22 cellular contexts compared by ENCODE assay signal in genomic region chr12:105876426-105876927, GRCh38.
DNase-seq lines count a peak whose midpoint lies in the region; ATAC-seq, FAIRE-seq and TF ChIP-seq lines count a peak whose summit lies in the region.
"Had no signal": no experiment of that assay in that cellular context is flagged by ENCODE, and none has a peak within 500 bp of the region (broad histone marks: within the 10 kb centered on the region; RNA-seq: fewer than 3 reads in every experiment).

No MANE protein-coding gene starts in this region.

- H3K27ac ChIP-seq in SK-N-SH (ENCODE audit: low read depth in 2 of 2, low read length in 1 of 2): no peak overlapping the region
- no peak overlapping the region for H3K27ac ChIP-seq in breast epithelium
- H3K27ac ChIP-seq: A549, BLaER1, Peyer's patch had no signal

- DNase-seq in SK-N-SH: no peak
- peak; percentile 46 for DNase-seq in RPMI8226
- no peak for DNase-seq in frontal cortex (ENCODE audit: low spot score in 2 of 2)
- DNase-seq in activated CD4-positive, alpha-beta T cell treated with anti-CD3 and anti-CD28 coated beads for 48 hours: no peak
- no peak for DNase-seq in breast epithelium (ENCODE audit: low spot score in 2 of 2)
- no peak for DNase-seq in stimulated activated naive CD4-positive, alpha-beta T cell (lab: John Stamatoyannopoulos, UW)
- DNase-seq: CD4-positive, alpha-beta memory T cell; DMS153; EL; NCI-H1105 treated with DMSO at 0.1 percent for 48 hours; NCI-H187; NCI-H446; NCI-H526 treated with DMSO at 0.1 percent for 48 hours; Peyer's patch; SHP77 had no signal

- peak; percentile 98 for FAIRE-seq in frontal cortex (lab: Jason Lieb, UNC)
- FAIRE-seq: GM12892, H54 had no signal

- no peaks in the 10 kb centered on the region for H3K79me2 ChIP-seq in SK-N-SH (ENCODE audit: insufficient read depth)

- no peaks in the 10 kb centered on the region for H4K20me1 ChIP-seq in SK-N-SH (ENCODE audit: insufficient read depth)
- H4K20me1 ChIP-seq: BLaER1 had no signal

- no peak overlapping the region for H3K9ac ChIP-seq in SK-N-SH
- H3K9ac ChIP-seq: BLaER1 had no signal

- 0 out of 2 replicates have a peak overlapping the region, but pooled peaks have one; percentile 41 for H2AFZ ChIP-seq in SK-N-SH (ENCODE audit: low read depth)

- H3K4me3 ChIP-seq in SK-N-SH (ENCODE audit: low read depth in 2 of 2, low read length in 1 of 2) (no peak overlapping the region), breast epithelium (no peak overlapping the region)
- H3K4me3 ChIP-seq: A549, BLaER1, K562, Peyer's patch had no signal

- no peaks in the 10 kb centered on the region for H3K4me1 ChIP-seq in SK-N-SH (ENCODE audit: control insufficient read depth in 1 of 2, insufficient read depth in 2 of 2, low read depth in 1 of 2, low read length in 1 of 2)
- H3K4me1 ChIP-seq in breast epithelium: no peaks in the 10 kb centered on the region
- H3K4me1 ChIP-seq: A549, BLaER1, Peyer's patch had no signal

- no peak overlapping the region for H3K4me2 ChIP-seq in SK-N-SH
- H3K4me2 ChIP-seq: A549, BLaER1 had no signal

- no peak for TF ChIP-seq RAD21 in SK-N-SH (IDR thresholded peaks at IDR 0.05; ENCODE audit: low read length)

- WGBS in SK-N-SH (ENCODE audit: low lambda C conversion rate): 56% methylated on average over 2 of the region's 2 CpGs

- H3K36me3 ChIP-seq in SK-N-SH (replicated peaks in 1 of 2; ENCODE audit: control insufficient read depth in 1 of 2, insufficient read depth in 2 of 2, low read length in 1 of 2) (no peaks in the 10 kb centered on the region), breast epithelium (no peaks in the 10 kb centered on the region)
- H3K36me3 ChIP-seq: BLaER1, Peyer's patch had no signal

- intact Hi-C loops in breast epithelium (cut with DNase I; ENCODE audit: low total_unique reads): no loop called here

- H3K9me3 ChIP-seq in SK-N-SH (0 out of 2 replicates have a peak, but pooled peaks cover 8% of the 10 kb centered on the region), breast epithelium (no peaks in the 10 kb centered on the region)
- H3K9me3 ChIP-seq: A549, Peyer's patch had no signal

- CTCF ChIA-PET in SK-N-SH (lab: Yijun Ruan, JAX): no interaction called here

- TF ChIP-seq EP300 in SK-N-SH (IDR thresholded peaks at IDR 0.05; ENCODE audit: borderline replicate concordance in 1 of 2, low read depth in 1 of 2, low read length in 1 of 2): no peak

- POLR2A ChIA-PET in SK-N-SH (lab: Yijun Ruan, JAX): no interaction called here

- H3F3A ChIP-seq in SK-N-SH (replicated peaks; ENCODE audit: insufficient read depth): no peaks in the 10 kb centered on the region

- no peak for TF ChIP-seq CTCF in SK-N-SH (IDR thresholded peaks at IDR 0.05)
- TF ChIP-seq CTCF in breast epithelium (IDR thresholded peaks at IDR 0.05): no peak

- TF ChIP-seq POLR2A in breast epithelium (IDR thresholded peaks at IDR 0.05): no peak

- ATAC-seq in SK-N-SH treated with all-trans-retinoic acid at 6 μM for 48 hours (no peak), GM19463 (IDR thresholded peaks at IDR 0.05; ENCODE audit: unreplicated experiment) (no peak)
- ATAC-seq: A549, K562 had no signal

- H3K9me2 ChIP-seq in SK-N-SH: 0 out of 2 replicates have a peak, but pooled peaks cover 2% of the 10 kb centered on the region

- H3K27me3 ChIP-seq in SK-N-SH (ENCODE audit: insufficient read depth) (no peaks in the 10 kb centered on the region), breast epithelium (no peaks in the 10 kb centered on the region)
- H3K27me3 ChIP-seq: BLaER1, Peyer's patch had no signal

TF ChIP-seq in SK-N-SH, 30 proteins besides CTCF, POLR2A, EP300 and RAD21 (continues in another document):
- TF ChIP-seq MAX (IDR thresholded peaks at IDR 0.05; ENCODE audit: low read depth): no peak
- no peak for TF ChIP-seq ELF1 (IDR thresholded peaks at IDR 0.05)
- TF ChIP-seq FOXM1 (IDR thresholded peaks at IDR 0.05; ENCODE audit: low read depth): no peak
- no peak for TF ChIP-seq USF2 (IDR thresholded peaks at IDR 0.05; ENCODE audit: borderline replicate concordance, low read depth, low read length)
- TF ChIP-seq JUND (IDR thresholded peaks at IDR 0.05): no peak
- TF ChIP-seq YY1 (IDR thresholded peaks at IDR 0.05; ENCODE audit: low read depth): no peak
- TF ChIP-seq IRF3 (IDR thresholded peaks at IDR 0.05; ENCODE audit: low read depth, low read length): no peak
- TF ChIP-seq RXRA (IDR thresholded peaks at IDR 0.05; ENCODE audit: borderline replicate concordance, low read depth): no peak
- TF ChIP-seq GATA2 (CRISPR knock-in tag; IDR thresholded peaks at IDR 0.05): no peak
- TF ChIP-seq MXI1 (IDR thresholded peaks at IDR 0.05; ENCODE audit: low read depth, low read length): no peak
- no peak for TF ChIP-seq FOXJ3 (CRISPR knock-in tag; IDR thresholded peaks at IDR 0.05)

TF ChIP-seq in SK-N-SH treated with all-trans-retinoic acid at 6 μM for 48 hours, 23 proteins besides CTCF, POLR2A, EP300 and RAD21 (continues in another document):
- TF ChIP-seq RARB (CRISPR knock-in tag; IDR thresholded peaks at IDR 0.05) (no peak), ZNF70 (CRISPR knock-in tag; IDR thresholded peaks at IDR 0.05) (no peak), ISL1 (CRISPR knock-in tag; IDR thresholded peaks at IDR 0.05) (no peak), OSR1 (CRISPR knock-in tag; IDR thresholded peaks at IDR 0.05) (no peak), ZFP30 (CRISPR knock-in tag; IDR thresholded peaks at IDR 0.05) (no peak), ZC3H10 (CRISPR knock-in tag; IDR thresholded peaks at IDR 0.05) (no peak), BACH2 (CRISPR knock-in tag; IDR thresholded peaks at IDR 0.05; ENCODE audit: borderline replicate concordance) (no peak), PPARA (CRISPR knock-in tag; IDR thresholded peaks at IDR 0.05; ENCODE audit: borderline replicate concordance) (no peak), ZNF8 (CRISPR knock-in tag; IDR thresholded peaks at IDR 0.05) (no peak), ARNTL (CRISPR knock-in tag; IDR thresholded peaks at IDR 0.05; ENCODE audit: borderline replicate concordance, low read depth) (no peak), CREB5 (CRISPR knock-in tag; IDR thresholded peaks at IDR 0.05; ENCODE audit: low read depth) (no peak), TSHZ2 (CRISPR knock-in tag; IDR thresholded peaks at IDR 0.05) (no peak), ZFP3 (CRISPR knock-in tag; IDR thresholded peaks at IDR 0.05) (no peak), TOX (CRISPR knock-in tag; IDR thresholded peaks at IDR 0.05; ENCODE audit: borderline replicate concordance) (no peak), TCF4 (CRISPR knock-in tag; IDR thresholded peaks at IDR 0.05; ENCODE audit: borderline replicate concordance) (no peak), CSDC2 (CRISPR knock-in tag; IDR thresholded peaks at IDR 0.05) (no peak), ZNF565 (CRISPR knock-in tag; conservative IDR thresholded peaks at IDR 0.05; ENCODE audit: low read depth) (no peak), POU6F1 (CRISPR knock-in tag; IDR thresholded peaks at IDR 0.05; ENCODE audit: borderline replicate concordance, low read depth) (no peak)
